Comparison of ENCODE assay signal across 28 cellular contexts in genomic region chr21:36433011-36433709, GRCh38. TPM values are rescaled to one million over a fixed set of nuclear protein-coding genes. Genes with fewer than 3 reads are reported as not detected.
DNase-seq lines count a peak whose midpoint lies in the region; ATAC-seq and TF ChIP-seq lines count a peak whose summit lies in the region.
"Had no signal": no experiment of that assay in that cellular context is flagged by ENCODE, and none has a peak within 500 bp of the region (broad histone marks: within the 10 kb centered on the region; RNA-seq: fewer than 3 reads in every experiment).

No MANE protein-coding gene starts in this region.

- H3K9me3 ChIP-seq in RWPE2 (ENCODE audit: severe bottlenecking), result no peaks in the 10 kb centered on the region
- H3K9me3 ChIP-seq: BE2C, HAP-1 had no signal

- no peak for ATAC-seq in RWPE2 (ENCODE audit: low read depth)
- ATAC-seq: PC-3 had no signal

- CTCF ChIA-PET in activated naive CD4-positive, alpha-beta T cell treated with anti-CD3 and anti-CD28 coated beads for 36 hours (lab: Charles Lee), result interaction anchor here (1.5 kb wide), 1 partner anchor 9 kb away, joined by 3 read pairs; no protein-coding TSS in a partner anchor

- peaks cover 34% of the 10 kb centered on the region for H3K4me1 ChIP-seq in RWPE2 (ENCODE audit: insufficient read depth, poor library complexity, severe bottlenecking)
- H3K4me1 ChIP-seq: BE2C had no signal

- H3K27me3 ChIP-seq in RWPE2 (ENCODE audit: insufficient read depth, poor library complexity, severe bottlenecking), result no peaks in the 10 kb centered on the region
- H3K27me3 ChIP-seq: BE2C had no signal

- H3K27ac ChIP-seq in RWPE2 (ENCODE audit: poor library complexity, severe bottlenecking), result peak overlapping the region; percentile 86
- H3K27ac ChIP-seq: 22Rv1 had no signal

- intact Hi-C loops in activated naive CD4-positive, alpha-beta T cell treated with anti-CD3 and anti-CD28 coated beads for 36 hours (cut with micrococcal nuclease), result no loop called here

- H3K36me3 Mint-ChIP-seq in activated naive CD4-positive, alpha-beta T cell treated with anti-CD3 and anti-CD28 coated beads, Interleukin-2, amount 50 U/mL, for 24 hours, result peaks cover 2% of the 10 kb centered on the region
- H3K36me3 Mint-ChIP-seq in activated naive CD4-positive, alpha-beta T cell treated with anti-CD3 and anti-CD28 coated beads for 36 hours (ENCODE audit: low read depth), result no peaks in the 10 kb centered on the region
- H3K36me3 Mint-ChIP-seq: CD8-positive, alpha-beta memory T cell; IgD-negative memory B cell had no signal

- peaks cover 5% of the 10 kb centered on the region for H3K9me3 Mint-ChIP-seq in activated naive CD4-positive, alpha-beta T cell treated with anti-CD3 and anti-CD28 coated beads, Interleukin-2, amount 50 U/mL, for 24 hours
- H3K9me3 Mint-ChIP-seq in activated naive CD4-positive, alpha-beta T cell treated with anti-CD3 and anti-CD28 coated beads for 36 hours, result no peaks in the 10 kb centered on the region
- H3K9me3 Mint-ChIP-seq: CD14-positive monocyte; CD8-positive, alpha-beta memory T cell had no signal

- peaks cover 11% of the 10 kb centered on the region for H3K4me1 Mint-ChIP-seq in activated naive CD4-positive, alpha-beta T cell treated with anti-CD3 and anti-CD28 coated beads, Interleukin-2, amount 50 U/mL, for 24 hours
- H3K4me1 Mint-ChIP-seq in activated naive CD4-positive, alpha-beta T cell treated with anti-CD3 and anti-CD28 coated beads for 36 hours (ENCODE audit: low read depth), result peaks cover 14% of the 10 kb centered on the region

- DNase-seq in activated naive CD4-positive, alpha-beta T cell treated with anti-CD3 and anti-CD28 coated beads for 36 hours, result no peak
- no peak for DNase-seq in RWPE2 (ENCODE audit: low spot score)
- peak; percentile 44 for DNase-seq in epithelial cell of esophagus (ENCODE audit: low read depth)
- no peak for DNase-seq in NCI-H774 (lab: John Stamatoyannopoulos, UW)
- DNase-seq in activated CD4-positive, alpha-beta T cell treated with anti-CD3 and anti-CD28 coated beads for 4 hours, result no peak
- no peak for DNase-seq in medulla oblongata (ENCODE audit: extremely low spot score)
- DNase-seq: ACHN; BE2C; Calu3; CD8-positive, alpha-beta memory T cell; DMS79 treated with DMSO at 0.1 percent for 48 hours; GF-D8; GOT3; NCI-H1092 treated with DMSO at 0.1 percent for 48 hours; NCI-H1436; NCI-H187; NCI-H2081 treated with DMSO at 0.1 percent for 48 hours; NCI-H2171 treated with DMSO at 0.1 percent for 48 hours; NCI-H524; NCI-H748 treated with DMSO at 0.1 percent for 48 hours; PC-3; SHP77 had no signal

- H3K36me3 ChIP-seq in RWPE2 (ENCODE audit: low read depth), result no peaks in the 10 kb centered on the region
- H3K36me3 ChIP-seq: BE2C, HAP-1 had no signal

- peaks cover 13% of the 10 kb centered on the region for H3K27me3 Mint-ChIP-seq in activated naive CD4-positive, alpha-beta T cell treated with anti-CD3 and anti-CD28 coated beads, Interleukin-2, amount 50 U/mL, for 24 hours
- peaks cover 27% of the 10 kb centered on the region for H3K27me3 Mint-ChIP-seq in activated naive CD4-positive, alpha-beta T cell treated with anti-CD3 and anti-CD28 coated beads for 36 hours (ENCODE audit: low read depth)

- no peak overlapping the region for H3K4me3 ChIP-seq in RWPE2 (ENCODE audit: severe bottlenecking)
- H3K4me3 ChIP-seq in epithelial cell of esophagus (ENCODE audit: low read length), result no peak overlapping the region
- H3K4me3 ChIP-seq: HAP-1 had no signal

- peak overlapping the region; percentile 14 for H3K27ac Mint-ChIP-seq in activated naive CD4-positive, alpha-beta T cell treated with anti-CD3 and anti-CD28 coated beads, Interleukin-2, amount 50 U/mL, for 24 hours
- H3K27ac Mint-ChIP-seq in activated naive CD4-positive, alpha-beta T cell treated with anti-CD3 and anti-CD28 coated beads for 36 hours, result no peak overlapping the region
- H3K27ac Mint-ChIP-seq: IgD-negative memory B cell had no signal

- TF ChIP-seq CTCF in RWPE2 (IDR thresholded peaks at IDR 0.05; ENCODE audit: poor library complexity, severe bottlenecking) (no peak), epithelial cell of esophagus (IDR thresholded peaks at IDR 0.05; ENCODE audit: insufficient read depth, low read depth, low read length, missing control alignments) (no peak)

- H3K4me3 Mint-ChIP-seq in activated naive CD4-positive, alpha-beta T cell treated with anti-CD3 and anti-CD28 coated beads, Interleukin-2, amount 50 U/mL, for 24 hours, result no peak overlapping the region
- H3K4me3 Mint-ChIP-seq in activated naive CD4-positive, alpha-beta T cell treated with anti-CD3 and anti-CD28 coated beads for 36 hours, result no peak overlapping the region

RNA-seq across cellular contexts. Expression of gene CLDN14, which starts 46.8 kb away (rescaled TPM):
- total RNA-seq in activated naive CD4-positive, alpha-beta T cell treated with anti-CD3 and anti-CD28 coated beads for 36 hours, result not detected
- total RNA-seq: Calu3; CD8-positive, alpha-beta memory T cell; RPMI7951 had no signal

RNA-seq across cellular contexts. Expression of gene CHAF1B, which starts 48.0 kb away (rescaled TPM):
- 10 to 100 TPM; 30.5 to 31.9 TPM for total RNA-seq in activated naive CD4-positive, alpha-beta T cell treated with anti-CD3 and anti-CD28 coated beads for 36 hours
